Comparison of ENCODE assay signal across 8 cellular contexts in genomic region chr20:38645980-38646858, GRCh38. TPM values are rescaled to one million over a fixed set of nuclear protein-coding genes. Genes with fewer than 3 reads are reported as not detected.
DNase-seq lines count a peak whose midpoint lies in the region; ATAC-seq and TF ChIP-seq lines count a peak whose summit lies in the region.

No MANE protein-coding gene starts in this region.

- H2AK5ac ChIP-seq in H9 (ENCODE audit: insufficient read length, low read length), result no peak overlapping the region

- ATAC-seq in DND-41 (ENCODE audit: insufficient read depth, low read depth), result peak; percentile 96
- peak; percentile 83 for ATAC-seq in Right ventricle myocardium inferior

- H3K27me3 Mint-ChIP-seq in H9 (ENCODE audit: low read depth), result peaks cover 68% of the 10 kb centered on the region
- peaks cover 62% of the 10 kb centered on the region for H3K27me3 Mint-ChIP-seq in type B pancreatic cell

- H3K4me3 Mint-ChIP-seq in H9 (peak overlapping the region; percentile 57 to 80), type B pancreatic cell (peak overlapping the region; percentile 77)

- H3K9ac ChIP-seq in DND-41 (ENCODE audit: low read depth, low read length), result peak overlapping the region; percentile 38; the same call in 1 of the 2 replicates
- H3K9ac ChIP-seq in H9 (ENCODE audit: extremely low read depth, insufficient read length, low read length), result no peak overlapping the region
- H3K9ac ChIP-seq in SK-N-MC (ENCODE audit: insufficient read length), result no peak overlapping the region

- no peak overlapping the region for H4K91ac ChIP-seq in H9 (ENCODE audit: insufficient read length, low read depth, low read length)

- H3K4me1 Mint-ChIP-seq in H9, result peaks cover 12 to 16% of the 10 kb centered on the region in 2 experiments
- peaks cover 8% of the 10 kb centered on the region for H3K4me1 Mint-ChIP-seq in type B pancreatic cell (ENCODE audit: unreplicated experiment)

- WGBS in H9 (ENCODE audit: extremely low coverage, insufficient read length, low lambda C conversion rate), result no CpG with 5 or more reads among the region's 50 CpGs

- no peak overlapping the region for H3K27ac Mint-ChIP-seq in H9
- H3K27ac Mint-ChIP-seq in type B pancreatic cell, result no peak overlapping the region

- H3K9me3 ChIP-seq in DND-41 (ENCODE audit: insufficient read depth, low read length, severe bottlenecking) (no peaks in the 10 kb centered on the region), H9 (ENCODE audit: control insufficient read depth, low read depth, low read length) (no peaks in the 10 kb centered on the region), SK-N-MC (ENCODE audit: low read depth, low read length) (no peaks in the 10 kb centered on the region)

- no peak overlapping the region for H4K8ac ChIP-seq in H9 (replicated peaks; ENCODE audit: insufficient read length, low read depth, low read length)

- H3T11ph ChIP-seq in H9 (ENCODE audit: low read length), result no peak overlapping the region

- H3K4me3 ChIP-seq in DND-41 (ENCODE audit: low read depth in 1 of 2, low read length in 2 of 2), result peak overlapping the region in 1 of 2 experiments; percentile 50; a peak in 3 of 4 replicates
- peak overlapping the region; percentile 79 for H3K4me3 ChIP-seq in SK-N-MC

- no peak overlapping the region for H4K5ac ChIP-seq in H9 (ENCODE audit: insufficient read length, low read depth, low read length)

- H2BK20ac ChIP-seq in H9 (ENCODE audit: low read depth, low read length, poor library complexity, severe bottlenecking), result no peak overlapping the region

- H4K20me1 ChIP-seq in DND-41 (ENCODE audit: insufficient read depth, low read length) (no peaks in the 10 kb centered on the region), H9 (ENCODE audit: control insufficient read depth, insufficient read depth, insufficient read length) (no peaks in the 10 kb centered on the region)

- H3K36me3 Mint-ChIP-seq in H9 (ENCODE audit: insufficient read depth in 1 of 3, low read depth in 3 of 3) (no peaks in the 10 kb centered on the region), type B pancreatic cell (no peaks in the 10 kb centered on the region)

- H2BK5ac ChIP-seq in H9 (ENCODE audit: insufficient read length, low read length), result no peak overlapping the region

- no peak overlapping the region; the same call in 1 of the 2 replicates for H3K14ac ChIP-seq in H9 (ENCODE audit: insufficient read depth, low read length)

- H3K27ac ChIP-seq in DND-41 (ENCODE audit: low read length) (no peak overlapping the region; the same call in 1 of the 2 replicates), H9 (ENCODE audit: insufficient read length, low read depth, low read length) (no peak overlapping the region), SK-N-MC (no peak overlapping the region)

- H3K56ac ChIP-seq in H9 (ENCODE audit: insufficient read length, low read depth, low read length), result no peak overlapping the region

- DNase-seq in DND-41, result peak; percentile 89
- peak; percentile 87 for DNase-seq in H9
- DNase-seq in MV-4-11 (lab: John Stamatoyannopoulos, UW), result peak; percentile 56
- DNase-seq in SK-N-MC (ENCODE audit: low read depth, low spot score), result no peak
- peak; percentile 91 for DNase-seq in activated naive CD4-positive, alpha-beta T cell treated with Interleukin-2 at 50 U/mL for 16 hours
- peak; percentile 87 for DNase-seq in Right ventricle myocardium inferior (ENCODE audit: missing footprints)
- DNase-seq in pons (ENCODE audit: low spot score), result peak; percentile 59
- DNase-seq in type B pancreatic cell (ENCODE audit: extremely low spot score, unreplicated experiment), result peak; percentile 90

- H3K27me3 ChIP-seq in DND-41 (ENCODE audit: insufficient read depth, low read length, poor library complexity) (peaks cover 28% of the 10 kb centered on the region), H9 (ENCODE audit: insufficient read depth, low read length) (peaks cover 21% of the 10 kb centered on the region; the same call in 1 of the 2 replicates)

- H3K9me3 Mint-ChIP-seq in H9 (no peaks in the 10 kb centered on the region), type B pancreatic cell (no peaks in the 10 kb centered on the region)

- H2AFZ ChIP-seq in DND-41 (ENCODE audit: low read depth, low read length) (peak overlapping the region; percentile 72), H9 (ENCODE audit: low read length) (no peak overlapping the region)

- H3K23ac ChIP-seq in H9 (ENCODE audit: insufficient read length, low read depth, low read length), result no peak overlapping the region

- no peaks in the 10 kb centered on the region for H3K36me3 ChIP-seq in DND-41 (ENCODE audit: insufficient read depth, low read length)
- no peaks in the 10 kb centered on the region for H3K36me3 ChIP-seq in SK-N-MC (ENCODE audit: insufficient read depth, low read length)

- peak; percentile 99 for TF ChIP-seq CTCF in DND-41 (IDR thresholded peaks at IDR 0.05; ENCODE audit: borderline replicate concordance, extremely low read depth, low read length, poor library complexity, severe bottlenecking)
- peak; percentile 99 for TF ChIP-seq CTCF in H9 (conservative IDR thresholded peaks at IDR 0.05)
- TF ChIP-seq CTCF in type B pancreatic cell (conservative IDR thresholded peaks at IDR 0.05), result peak; percentile 98

- H3K4me1 ChIP-seq in DND-41 (ENCODE audit: insufficient read depth, low read length), result peaks cover 10% of the 10 kb centered on the region
- H3K4me1 ChIP-seq in H9 (ENCODE audit: insufficient read depth, low read length), result no peaks in the 10 kb centered on the region; the same call in 1 of the 2 replicates

- H3K23me2 ChIP-seq in H9 (ENCODE audit: insufficient read length, low read depth, low read length, poor library complexity, severe bottlenecking), result peaks cover 9% of the 10 kb centered on the region

- H2BK15ac ChIP-seq in H9 (ENCODE audit: low read depth, low read length), result no peak overlapping the region

- H3K4me2 ChIP-seq in DND-41 (ENCODE audit: insufficient read depth, low read length), result peak overlapping the region; percentile 68
- H3K4me2 ChIP-seq in H9 (ENCODE audit: insufficient read depth, insufficient read length, low read length), result peak overlapping the region; percentile 52

- no peak overlapping the region for H2BK120ac ChIP-seq in H9 (ENCODE audit: low read depth, low read length, poor library complexity, severe bottlenecking)

- H3K79me1 ChIP-seq in H9 (ENCODE audit: insufficient read depth, low read depth, low read length, poor library complexity, severe bottlenecking), result no peaks in the 10 kb centered on the region

- H3K79me2 ChIP-seq in DND-41 (ENCODE audit: insufficient read depth, low read length) (no peaks in the 10 kb centered on the region), H9 (ENCODE audit: insufficient read depth, low read length) (no peaks in the 10 kb centered on the region)

- H3K18ac ChIP-seq in H9 (ENCODE audit: insufficient read length, low read depth, low read length), result no peak overlapping the region

- intact Hi-C loops in Right ventricle myocardium inferior (cut with DNase I), result loop anchor here (1.0 to 5.0 kb wide), 4 partner anchors 85 to 316 kb away; partner anchors contain the start of gene DHX35

- H2BK12ac ChIP-seq in H9 (ENCODE audit: insufficient read length, low read depth, low read length), result no peak overlapping the region

- no peak overlapping the region for H3K4ac ChIP-seq in H9 (ENCODE audit: low read depth, low read length)

RNA-seq across cellular contexts. Expression of gene ARHGAP40, which starts 44.6 kb away (rescaled TPM):
- total RNA-seq in H9 (2021), result 0.17 and 0.26 TPM in 2 replicates
- not detected for total RNA-seq in Right ventricle myocardium inferior
- 1.7 and 1.9 TPM in 2 replicates for total RNA-seq in type B pancreatic cell (ENCODE audit: low replicate concordance)
